9 cellular contexts compared by ENCODE assay signal in the genomic region with DNA sequence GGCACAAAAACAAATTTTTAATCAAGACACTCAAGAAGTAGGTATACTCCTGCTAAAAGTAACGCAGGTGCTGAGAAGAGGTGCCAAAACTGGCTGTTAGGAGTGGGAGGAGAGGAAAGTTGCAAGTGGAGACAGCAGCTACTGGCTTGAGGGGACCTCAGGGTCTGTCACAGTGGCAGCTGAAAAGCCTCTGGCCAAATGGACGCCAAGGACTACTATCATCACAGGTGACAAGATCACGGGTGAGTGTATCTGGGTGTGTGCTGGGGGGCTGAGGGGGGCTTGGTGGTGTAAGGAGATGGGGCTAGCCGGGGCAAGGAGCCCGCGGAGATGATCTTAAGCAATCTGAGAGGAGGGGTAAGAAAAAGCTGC. TPM values are rescaled to one million over a fixed set of nuclear protein-coding genes. Genes with fewer than 3 reads are reported as not detected.
DNase-seq lines count a peak whose midpoint lies in the region; ATAC-seq and TF ChIP-seq lines count a peak whose summit lies in the region.
"Had no signal": no experiment of that assay in that cellular context is flagged by ENCODE, and none has a peak within 500 bp of the region (broad histone marks: within the 10 kb centered on the region; RNA-seq: fewer than 3 reads in every experiment).

No MANE protein-coding gene starts in this region.

- peaks cover 15 to 28% of the 10 kb centered on the region in 2 donors for H3K4me1 ChIP-seq in duodenal mucosa (ENCODE audit: control insufficient read depth in 1 of 2, insufficient read depth in 2 of 2, low read length in 2 of 2)
- H3K4me1 ChIP-seq in naive thymus-derived CD4-positive, alpha-beta T cell (ENCODE audit: control insufficient read depth in 2 of 2, insufficient read depth in 2 of 2, low read length in 2 of 2) = peaks cover 19% of the 10 kb centered on the region in 2 donors

- H3K9ac ChIP-seq in duodenal mucosa (ENCODE audit: low read depth in 1 of 2, low read length in 2 of 2) = peak overlapping the region; percentile 74 to 77

- no peaks in the 10 kb centered on the region for H3K36me3 ChIP-seq in duodenal mucosa (ENCODE audit: control insufficient read depth in 1 of 2, insufficient read depth in 2 of 2, low read length in 2 of 2)
- peaks cover 0 to 6% (median 0%) of the 10 kb centered on the region in 3 experiments for H3K36me3 ChIP-seq in naive thymus-derived CD4-positive, alpha-beta T cell (ENCODE audit: control insufficient read depth in 2 of 3, insufficient read depth in 3 of 3, low read length in 3 of 3)

- H3K9me3 Mint-ChIP-seq in naive thymus-derived CD4-positive, alpha-beta T cell = peaks cover 0 to 1% (median 0%) of the 10 kb centered on the region in 11 donors

- peak overlapping the region; percentile 81 to 90 for H3K4me3 ChIP-seq in duodenal mucosa (ENCODE audit: low read depth in 1 of 2, low read length in 2 of 2)
- H3K4me3 ChIP-seq in naive thymus-derived CD4-positive, alpha-beta T cell (ENCODE audit: low read length) = peak overlapping the region; percentile 92

- H3K27me3 Mint-ChIP-seq in naive thymus-derived CD4-positive, alpha-beta T cell = peaks cover 0 to 17% (median under 1%) of the 10 kb centered on the region in 5 donors

- DNase-seq in stimulated activated CD4-positive, alpha-beta T cell treated with anti-CD3 and anti-CD28 coated beads, Interleukin-4, amount 100 ng/mL, for 24 hours = peak; percentile 6
- DNase-seq in stimulated activated CD4-positive, alpha-beta T cell treated with anti-CD3 and anti-CD28 coated beads, Interleukin-1b, Interleukin-23, amount 100 ng/mL, for 48 hours = no peak
- DNase-seq in NAMALWA (ENCODE audit: low spot score) (peak; percentile 21), GM13977 (ENCODE audit: low spot score) (no peak)
- peak in 1 of 9 donors; percentile 5 for DNase-seq in naive thymus-derived CD4-positive, alpha-beta T cell

- H3K4me1 Mint-ChIP-seq in naive thymus-derived CD4-positive, alpha-beta T cell = peaks cover 30 to 59% (median 46%) of the 10 kb centered on the region in 7 donors

- in situ Hi-C loops in GM13977 (cut with MboI; ENCODE audit: low pct_unique_long_range_greater_than_20kb, low sequenced_read_pairs, unreplicated experiment) = no loop called here

- peak overlapping the region; percentile 54 to 97 (median 93) for H3K27ac Mint-ChIP-seq in naive thymus-derived CD4-positive, alpha-beta T cell

- H3K9me3 ChIP-seq in duodenal mucosa (ENCODE audit: control insufficient read depth in 1 of 2, low read length in 2 of 2) = no peaks in the 10 kb centered on the region
- no peaks in the 10 kb centered on the region for H3K9me3 ChIP-seq in naive thymus-derived CD4-positive, alpha-beta T cell (ENCODE audit: control insufficient read depth in 2 of 3, low read length in 3 of 3)

- POLR2A ChIA-PET in naive thymus-derived CD4-positive, alpha-beta T cell (lab: Charles Lee) = no interaction called here

- CTCF ChIA-PET in naive thymus-derived CD4-positive, alpha-beta T cell (lab: Charles Lee) = no interaction called here

- intact Hi-C loops in naive thymus-derived CD4-positive, alpha-beta T cell (cut with micrococcal nuclease) = loop anchor here (1.0 to 5.0 kb wide), 10 partner anchors 15 to 1370 kb away; partner anchors contain the start of genes GRAMD1B (in 2 of the 2), TBRG1 (in 2 of the 2), VWA5A (in 2 of the 2) and TMEM218 (in 1 of the 2)

- no peak for TF ChIP-seq CTCF in GM13977 (IDR thresholded peaks at IDR 0.05; ENCODE audit: extremely low read depth, insufficient read depth, missing control alignments)

- H3K36me3 Mint-ChIP-seq in naive thymus-derived CD4-positive, alpha-beta T cell = peaks cover 0 to 20% (median 14%) of the 10 kb centered on the region in 5 donors

- ATAC-seq in naive thymus-derived CD4-positive, alpha-beta T cell = no peak
- ATAC-seq in HG03469 (IDR thresholded peaks at IDR 0.05; ENCODE audit: unreplicated experiment) = no peak
- no peak for ATAC-seq in HG02884 (IDR thresholded peaks at IDR 0.05; ENCODE audit: unreplicated experiment)

- H3K4me3 Mint-ChIP-seq in naive thymus-derived CD4-positive, alpha-beta T cell = peak overlapping the region; percentile 85 to 100 (median 96)

- H3K27ac ChIP-seq in duodenal mucosa (ENCODE audit: low read depth, low read length) = no peak overlapping the region
- H3K27ac ChIP-seq in naive thymus-derived CD4-positive, alpha-beta T cell (ENCODE audit: low read depth, low read length) = peak overlapping the region; percentile 85

- no peaks in the 10 kb centered on the region for H3K27me3 ChIP-seq in duodenal mucosa (ENCODE audit: control insufficient read depth in 1 of 2, insufficient read depth in 2 of 2, low read length in 2 of 2)
- H3K27me3 ChIP-seq in naive thymus-derived CD4-positive, alpha-beta T cell (ENCODE audit: control insufficient read depth in 2 of 2, insufficient read depth in 2 of 2, low read length in 2 of 2) = no peaks in the 10 kb centered on the region

RNA-seq across cellular contexts. Expression of gene ZNF202, which starts 0.7 kb away (rescaled TPM):
- total RNA-seq in naive thymus-derived CD4-positive, alpha-beta T cell = 10 to 100 TPM; 13.0 to 27.0 (median 18.6) TPM
- 10 to 100 TPM in 1 of 2 donors, 1 to 10 TPM in 1; 5.8 to 11.8 TPM for polyA plus RNA-seq in naive thymus-derived CD4-positive, alpha-beta T cell

RNA-seq across cellular contexts. Expression of gene OR6X1, which starts 13.5 kb away (rescaled TPM):
- total RNA-seq in naive thymus-derived CD4-positive, alpha-beta T cell = not detected
- not detected for polyA plus RNA-seq in naive thymus-derived CD4-positive, alpha-beta T cell
- total RNA-seq: frontal cortex had no signal

Comparison
In these comparisons a context has a peak if more than half of its experiments do, and no peak if none do; other contexts are left out.
1. DNase-seq: peak in stimulated activated CD4-positive, alpha-beta T cell treated with anti-CD3 and anti-CD28 coated beads, Interleukin-4, amount 100 ng/mL, for 24 hours (single experiment) and NAMALWA (single experiment); none in stimulated activated CD4-positive, alpha-beta T cell treated with anti-CD3 and anti-CD28 coated beads, Interleukin-1b, Interleukin-23, amount 100 ng/mL, for 48 hours (single experiment) and GM13977 (single experiment).